In the genomic region with DNA sequence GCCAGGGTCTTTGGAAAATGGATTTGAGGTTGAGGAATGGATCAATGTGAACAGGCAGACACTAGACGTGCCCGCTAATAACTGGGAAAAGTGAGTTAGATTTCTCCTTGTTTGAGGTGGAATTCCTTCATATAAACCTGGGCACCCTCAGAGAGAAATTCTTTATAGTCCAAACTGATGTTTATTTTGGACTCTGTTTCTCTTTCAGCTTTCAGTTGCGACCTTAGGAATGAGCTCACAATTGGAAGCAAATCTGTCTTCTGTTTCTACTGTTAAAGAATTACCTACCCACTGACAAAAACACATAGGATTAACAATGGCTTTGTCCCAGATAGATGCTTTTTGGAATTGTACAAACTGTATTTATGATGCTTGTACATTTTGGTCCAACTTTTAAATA, we compare ENCODE assay signal across 31 cellular contexts.
A peak's percentile ranks its signal among the peaks of the same experiment; 100 is the strongest.
DNase-seq lines count a peak whose midpoint lies in the region; ATAC-seq and TF ChIP-seq lines count a peak whose summit lies in the region.
"Had no signal": no experiment of that assay in that cellular context is flagged by ENCODE, and none has a peak within 500 bp of the region (broad histone marks: within the 10 kb centered on the region; RNA-seq: fewer than 3 reads in every experiment).

No MANE protein-coding gene starts in this region.

- H3K27me3 Mint-ChIP-seq in mesothelial cell of epicardium (ENCODE audit: low read depth): no peaks in the 10 kb centered on the region
- H3K27me3 Mint-ChIP-seq: activated naive CD4-positive, alpha-beta T cell treated with anti-CD3 and anti-CD28 coated beads, Interleukin-2, amount 10 ng/mL, durations not matched to agents 7 days and 5 days; dendritic cell treated with granulocyte-macrophage colony-stimulating factor and Interleukin-4, amounts not matched to agents 40 ng/mL and 50 ng/mL, for 4 days; memory B cell; naive thymus-derived CD4-positive, alpha-beta T cell had no signal

- H3K4me3 Mint-ChIP-seq in mesothelial cell of epicardium: no peak overlapping the region
- H3K4me3 Mint-ChIP-seq: activated naive CD4-positive, alpha-beta T cell treated with anti-CD3 and anti-CD28 coated beads, Interleukin-2, amount 10 ng/mL, durations not matched to agents 7 days and 5 days; dendritic cell treated with granulocyte-macrophage colony-stimulating factor and Interleukin-4, amounts not matched to agents 40 ng/mL and 50 ng/mL, for 4 days; endodermal cell; memory B cell; naive thymus-derived CD4-positive, alpha-beta T cell had no signal

- no peaks in the 10 kb centered on the region for H3K9me3 Mint-ChIP-seq in mesothelial cell of epicardium
- H3K9me3 Mint-ChIP-seq: activated naive CD4-positive, alpha-beta T cell treated with anti-CD3 and anti-CD28 coated beads, Interleukin-2, amount 10 ng/mL, durations not matched to agents 7 days and 5 days; endodermal cell; memory B cell had no signal

- no peaks in the 10 kb centered on the region for H3K36me3 ChIP-seq in tibial artery
- H3K36me3 ChIP-seq: esophagus squamous epithelium, Peyer's patch, upper lobe of left lung had no signal

- TF ChIP-seq CTCF in astrocyte of the spinal cord (IDR thresholded peaks at IDR 0.05; ENCODE audit: low read depth, low read length): no peak
- no peak for TF ChIP-seq CTCF in mesothelial cell of epicardium (IDR thresholded peaks at IDR 0.05; ENCODE audit: unreplicated experiment)
- no peak for TF ChIP-seq CTCF in tibial artery (IDR thresholded peaks at IDR 0.05)

- no peaks in the 10 kb centered on the region for H3K27me3 ChIP-seq in tibial artery
- H3K27me3 ChIP-seq: esophagus squamous epithelium, gastroesophageal sphincter, Peyer's patch, upper lobe of left lung had no signal

- in situ Hi-C loops in astrocyte of the spinal cord (cut with HindIII; ENCODE audit: low sequenced_read_pairs): no loop called here

- DNase-seq in M059J (ENCODE audit: low read depth) (peak; percentile 36), astrocyte of the spinal cord (ENCODE audit: low read depth, low spot score) (peak; percentile 60), mesothelial cell of epicardium (ENCODE audit: low spot score in 2 of 2, unreplicated experiment in 2 of 2) (no peak), tibial artery (no peak), NCI-H345 (lab: John Stamatoyannopoulos, UW) (no peak), SHP77 (lab: John Stamatoyannopoulos, UW) (no peak), COLO668 (lab: John Stamatoyannopoulos, UW; ENCODE audit: unreplicated experiment) (no peak)
- DNase-seq: activated CD4-positive, alpha-beta T cell treated with anti-CD3 and anti-CD28 coated beads, Interleukin-2, amount 50 U/mL, for 1 hour; activated naive CD4-positive, alpha-beta T cell treated with anti-CD3 and anti-CD28 coated beads, Interleukin-2, amount 10 ng/mL, durations not matched to agents 7 days and 5 days; amygdala; caudate nucleus; endodermal cell; esophagus squamous epithelium; hippocampal formation; naive thymus-derived CD4-positive, alpha-beta T cell; NCI-H1694 treated with DMSO at 0.1 percent for 48 hours; NCI-H510A treated with DMSO at 0.1 percent for 48 hours; nucleus accumbens; Peyer's patch; SIG-M5; stimulated activated CD4-positive, alpha-beta T cell treated with anti-CD3 and anti-CD28 coated beads, Interleukin-2, amount 100 ng/mL, for 24 hours; T1000; upper lobe of left lung had no signal

- peak overlapping the region; percentile 31 for H3K27ac Mint-ChIP-seq in mesothelial cell of epicardium
- H3K27ac Mint-ChIP-seq: activated naive CD4-positive, alpha-beta T cell treated with anti-CD3 and anti-CD28 coated beads, Interleukin-2, amount 10 ng/mL, durations not matched to agents 7 days and 5 days; dendritic cell treated with granulocyte-macrophage colony-stimulating factor and Interleukin-4, amounts not matched to agents 40 ng/mL and 50 ng/mL, for 4 days; endodermal cell; memory B cell; naive thymus-derived CD4-positive, alpha-beta T cell had no signal

- intact Hi-C loops in tibial artery (cut with DNase I; ENCODE audit: low total_unique reads): no loop called here

- H3K4me1 Mint-ChIP-seq in mesothelial cell of epicardium: peaks cover 30% of the 10 kb centered on the region
- H3K4me1 Mint-ChIP-seq: activated naive CD4-positive, alpha-beta T cell treated with anti-CD3 and anti-CD28 coated beads, Interleukin-2, amount 10 ng/mL, durations not matched to agents 7 days and 5 days; endodermal cell; memory B cell; naive thymus-derived CD4-positive, alpha-beta T cell had no signal

- no peak for ATAC-seq in HG02852 (IDR thresholded peaks at IDR 0.05; ENCODE audit: unreplicated experiment)
- ATAC-seq: gastroesophageal sphincter; GM12878; HCT116; naive thymus-derived CD4-positive, alpha-beta T cell had no signal

- H3K9me3 ChIP-seq in tibial artery: no peaks in the 10 kb centered on the region
- H3K9me3 ChIP-seq: esophagus squamous epithelium, gastroesophageal sphincter, Peyer's patch, upper lobe of left lung had no signal

- peaks cover 0 to 44% (median 20%) of the 10 kb centered on the region in 4 donors for H3K4me1 ChIP-seq in tibial artery
- H3K4me1 ChIP-seq: esophagus squamous epithelium, Peyer's patch, upper lobe of left lung had no signal

- no peak overlapping the region for H3K4me3 ChIP-seq in astrocyte of the spinal cord (ENCODE audit: low read depth, low read length)
- no peak overlapping the region for H3K4me3 ChIP-seq in tibial artery
- H3K4me3 ChIP-seq: esophagus squamous epithelium, gastroesophageal sphincter, GM12878, Peyer's patch, smooth muscle cell, upper lobe of left lung had no signal

- peaks cover 7% of the 10 kb centered on the region for H3K36me3 Mint-ChIP-seq in mesothelial cell of epicardium
- H3K36me3 Mint-ChIP-seq: activated naive CD4-positive, alpha-beta T cell treated with anti-CD3 and anti-CD28 coated beads, Interleukin-2, amount 10 ng/mL, durations not matched to agents 7 days and 5 days had no signal

- peak overlapping the region; percentile 34 to 41 for H3K27ac ChIP-seq in tibial artery
- H3K27ac ChIP-seq: esophagus squamous epithelium, KMS-11, upper lobe of left lung had no signal

Comparison
In these comparisons a context has a peak if more than half of its experiments do, and no peak if none do; other contexts are left out.
1. DNase-seq: peak in M059J (single experiment) and astrocyte of the spinal cord (single experiment); none in mesothelial cell of epicardium (0 of 2), tibial artery (0 of 2), NCI-H345 (single experiment), SHP77 (0 of 2) and COLO668 (single experiment).